In the genomic region with DNA sequence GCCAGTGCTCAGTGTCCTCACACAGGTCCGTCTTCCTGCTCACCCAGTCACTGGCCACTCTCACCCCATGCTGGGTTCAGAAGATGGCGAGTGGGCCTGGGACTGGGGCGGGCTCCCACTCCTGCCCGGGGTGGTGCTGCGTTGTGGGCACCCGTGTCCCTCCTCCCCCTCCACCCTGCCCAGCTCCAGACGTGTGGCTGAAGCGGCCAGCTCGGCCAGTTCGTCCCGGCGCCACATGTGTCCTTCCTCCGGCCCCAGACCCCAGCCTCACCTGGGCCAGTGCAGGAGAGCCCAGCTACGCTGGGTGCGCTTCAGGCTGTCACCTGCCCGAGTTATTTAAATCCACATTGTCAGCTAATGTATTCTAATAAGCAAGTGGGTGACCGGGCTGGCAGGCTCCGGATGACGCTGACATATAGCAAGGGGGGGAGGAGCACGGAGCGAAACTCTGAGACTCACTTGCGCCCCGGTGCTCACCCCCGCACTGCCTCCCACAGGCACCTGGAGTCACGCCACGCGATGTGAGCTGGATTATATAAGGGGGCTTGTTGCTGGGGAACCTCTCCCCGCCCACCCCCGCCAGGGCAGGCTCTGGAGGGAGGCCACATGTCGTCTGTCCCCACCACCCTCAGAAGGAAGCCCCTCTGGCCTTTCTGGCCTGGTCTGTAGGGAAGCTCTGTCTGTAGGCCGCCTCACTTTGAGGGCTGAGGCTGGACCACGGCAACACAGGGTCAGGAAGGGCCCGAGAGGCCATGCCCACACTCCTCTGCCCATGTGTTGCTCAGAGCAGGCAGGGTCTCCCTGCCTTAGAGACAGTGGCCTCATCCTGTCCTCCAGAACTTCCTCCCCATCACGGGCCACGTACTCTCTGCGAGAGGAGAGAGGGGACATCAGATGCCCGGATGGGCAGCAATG, we compare ENCODE assay signal across 15 cellular contexts. TPM values are rescaled to one million over a fixed set of nuclear protein-coding genes. Genes with fewer than 3 reads are reported as not detected.
DNase-seq lines count a peak whose midpoint lies in the region; ATAC-seq, FAIRE-seq and TF ChIP-seq lines count a peak whose summit lies in the region.
"Had no signal": no experiment of that assay in that cellular context is flagged by ENCODE, and none has a peak within 500 bp of the region (broad histone marks: within the 10 kb centered on the region; RNA-seq: fewer than 3 reads in every experiment).

No MANE protein-coding gene starts in this region.

- H3K4me2 ChIP-seq in PC-9 = no peak overlapping the region

- H3F3A ChIP-seq in PC-9 (ENCODE audit: insufficient read depth, low read depth) = no peaks in the 10 kb centered on the region

- H3K36me3 Mint-ChIP-seq in activated CD4-positive, alpha-beta T cell treated with anti-CD3 and anti-CD28 coated beads for 36 hours (ENCODE audit: low read depth) = peaks cover 2% of the 10 kb centered on the region
- peaks cover 15% of the 10 kb centered on the region for H3K36me3 Mint-ChIP-seq in endothelial cell (ENCODE audit: low read depth, unreplicated experiment)

- TF ChIP-seq POLR2A in GM12891 (IDR thresholded peaks at IDR 0.05; ENCODE audit: low read depth, low read length) (no peak), sigmoid colon (IDR thresholded peaks at IDR 0.05) (no peak)

- no peaks in the 10 kb centered on the region for H3K79me2 ChIP-seq in PC-9 (ENCODE audit: low read depth)

- H3K9me3 ChIP-seq in sigmoid colon = no peaks in the 10 kb centered on the region
- no peaks in the 10 kb centered on the region for H3K9me3 ChIP-seq in PC-9 (ENCODE audit: insufficient read depth, low read depth)
- H3K9me3 ChIP-seq: right atrium auricular region had no signal

- CTCF ChIA-PET in activated CD4-positive, alpha-beta T cell treated with anti-CD3 and anti-CD28 coated beads for 36 hours (lab: Charles Lee) = no interaction called here
- CTCF ChIA-PET in RWPE1 (lab: Yijun Ruan, JAX) (interaction anchor here (0.6 kb wide), 1 partner anchor 229 kb away, joined by 3 read pairs; no protein-coding TSS in a partner anchor), PC-9 (lab: Charles Lee) (no interaction called here)

- ATAC-seq in activated CD4-positive, alpha-beta T cell treated with anti-CD3 and anti-CD28 coated beads for 36 hours = no peak

- H3K27ac ChIP-seq in sigmoid colon (peak overlapping the region in 2 of 4 donors; percentile 67 to 72), RWPE1 (no peak overlapping the region), PC-9 (no peak overlapping the region)
- H3K27ac ChIP-seq: right atrium auricular region had no signal

- H3K27ac Mint-ChIP-seq in activated CD4-positive, alpha-beta T cell treated with anti-CD3 and anti-CD28 coated beads for 36 hours = no peak overlapping the region
- no peak overlapping the region for H3K27ac Mint-ChIP-seq in endothelial cell (ENCODE audit: unreplicated experiment)
- H3K27ac Mint-ChIP-seq: activated T-cell treated with anti-CD3 and anti-CD28 coated beads, Interleukin-2, amount 50 U/mL, for 72 hours had no signal

- no peak for TF ChIP-seq EP300 in sigmoid colon (IDR thresholded peaks at IDR 0.05)

- H3K4me1 ChIP-seq in sigmoid colon = peaks cover 0 to 47% (median 37%) of the 10 kb centered on the region in 4 donors
- H3K4me1 ChIP-seq in PC-9 (replicated peaks; ENCODE audit: insufficient read depth) = no peaks in the 10 kb centered on the region

- peak; percentile 29 to 43 for DNase-seq in activated CD4-positive, alpha-beta T cell treated with anti-CD3 and anti-CD28 coated beads, Interleukin-2, amount 50 U/mL, for 4 hours
- no peak for DNase-seq in activated CD4-positive, alpha-beta T cell treated with anti-CD3 and anti-CD28 coated beads for 36 hours
- peak; percentile 1 for DNase-seq in GM12891 (ENCODE audit: insufficient read length, low spot score)
- peak; percentile 37 for DNase-seq in epithelial cell of esophagus (ENCODE audit: low read depth)
- peak; percentile 70 for DNase-seq in sigmoid colon
- DNase-seq in RWPE1 (ENCODE audit: low spot score) = no peak
- DNase-seq in endothelial cell (ENCODE audit: low spot score) = no peak
- DNase-seq in PC-9 = no peak
- DNase-seq: activated T-cell treated with anti-CD3 and anti-CD28 coated beads, Interleukin-2, amount 50 U/mL, for 72 hours; DMS 273 treated with DMSO at 0.1 percent for 48 hours; NCI-H1048; NCI-H524 treated with DMSO at 0.1 percent for 48 hours had no signal

- H3K9me3 Mint-ChIP-seq in activated CD4-positive, alpha-beta T cell treated with anti-CD3 and anti-CD28 coated beads for 36 hours (ENCODE audit: low read depth) = peaks cover 6% of the 10 kb centered on the region
- H3K9me3 Mint-ChIP-seq in endothelial cell (ENCODE audit: unreplicated experiment) = no peaks in the 10 kb centered on the region

- BruUV-seq in PC-9 (replicated peaks; lab: Mats Ljungman, UMichigan) = no TSS peak

- H3K36me3 ChIP-seq in sigmoid colon (peaks cover 0 to 11% (median 0%) of the 10 kb centered on the region in 4 donors), PC-9 (ENCODE audit: low read depth) (no peaks in the 10 kb centered on the region)
- H3K36me3 ChIP-seq: right atrium auricular region had no signal

- H3K27me3 Mint-ChIP-seq in activated CD4-positive, alpha-beta T cell treated with anti-CD3 and anti-CD28 coated beads for 36 hours = peaks cover 11% of the 10 kb centered on the region
- peaks cover 4% of the 10 kb centered on the region for H3K27me3 Mint-ChIP-seq in endothelial cell (ENCODE audit: unreplicated experiment)

- POLR2A ChIA-PET in activated CD4-positive, alpha-beta T cell treated with anti-CD3 and anti-CD28 coated beads for 36 hours (lab: Charles Lee) = no interaction called here
- POLR2A ChIA-PET in RWPE1 (lab: Yijun Ruan, JAX; ENCODE audit: low non-redundant PET) = interaction anchor here (0.6 kb wide), 1 partner anchor 236 kb away, joined by 3 read pairs; no protein-coding TSS in a partner anchor
- POLR2A ChIA-PET in PC-9 (lab: Charles Lee; ENCODE audit: unreplicated experiment) = no interaction called here

- TF ChIP-seq CTCF in epithelial cell of esophagus (IDR thresholded peaks at IDR 0.05; ENCODE audit: insufficient read depth, low read depth, low read length, missing control alignments) (no peak), sigmoid colon (IDR thresholded peaks at IDR 0.05) (peak in 1 of 4 experiments; percentile 9), RWPE1 (conservative IDR thresholded peaks at IDR 0.05; ENCODE audit: low read depth) (no peak), endothelial cell (IDR thresholded peaks at IDR 0.05; ENCODE audit: unreplicated experiment) (no peak), PC-9 (conservative IDR thresholded peaks at IDR 0.05) (no peak)

- no peak overlapping the region for H3K4me3 Mint-ChIP-seq in activated CD4-positive, alpha-beta T cell treated with anti-CD3 and anti-CD28 coated beads for 36 hours
- H3K4me3 Mint-ChIP-seq in endothelial cell (ENCODE audit: unreplicated experiment) = no peak overlapping the region
- H3K4me3 Mint-ChIP-seq: activated T-cell treated with anti-CD3 and anti-CD28 coated beads, Interleukin-2, amount 50 U/mL, for 72 hours had no signal

- peaks cover 0 to 9% (median 0%) of the 10 kb centered on the region in 3 donors for H3K27me3 ChIP-seq in sigmoid colon
- no peaks in the 10 kb centered on the region for H3K27me3 ChIP-seq in PC-9 (ENCODE audit: insufficient read depth, low read depth)

- intact Hi-C loops in activated CD4-positive, alpha-beta T cell treated with anti-CD3 and anti-CD28 coated beads for 36 hours (cut with DNase I, micrococcal nuclease) = loop anchor here in 1 of 2 experiments (10.0 kb wide), 1 partner anchor 217 kb away; no protein-coding TSS in a partner anchor
- intact Hi-C loops in sigmoid colon (cut with DNase I) (loop anchor here (2.0 kb wide), 1 partner anchor 69 kb away; no protein-coding TSS in a partner anchor), PC-9 (cut with micrococcal nuclease; ENCODE audit: unreplicated experiment) (no loop called here)

- H3K4me1 Mint-ChIP-seq in activated CD4-positive, alpha-beta T cell treated with anti-CD3 and anti-CD28 coated beads for 36 hours = peaks cover 5% of the 10 kb centered on the region
- H3K4me1 Mint-ChIP-seq in endothelial cell (ENCODE audit: unreplicated experiment) = peaks cover 20% of the 10 kb centered on the region

- no peaks in the 10 kb centered on the region for H4K20me1 ChIP-seq in PC-9 (ENCODE audit: insufficient read depth)

- 42 to 57% methylated on average over 37 of the region's 37 CpGs for WGBS in sigmoid colon, 2 donors

- H3K4me3 ChIP-seq in epithelial cell of esophagus (ENCODE audit: low read length) (no peak overlapping the region), sigmoid colon (peak overlapping the region in 1 of 4 donors; percentile 11), PC-9 (no peak overlapping the region)
- H3K4me3 ChIP-seq: right atrium auricular region had no signal

- H3K9me2 ChIP-seq in PC-9 (ENCODE audit: insufficient read depth) = no peaks in the 10 kb centered on the region

- no peak overlapping the region for H2AFZ ChIP-seq in PC-9

- FAIRE-seq in GM12891 (lab: Jason Lieb, UNC) = no peak
- FAIRE-seq: astrocyte, HTR-8/SVneo had no signal

TF ChIP-seq in GM12891, 5 proteins besides CTCF, POLR2A, EP300 and RAD21:
- TF ChIP-seq POLR2AphosphoS5 (IDR thresholded peaks at IDR 0.05; ENCODE audit: low read depth, low read length) (no peak), PAX5 (IDR thresholded peaks at IDR 0.05; ENCODE audit: insufficient read depth, low read length, severe bottlenecking) (no peak)

RNA-seq across cellular contexts. Expression of a gene that starts 7.1 kb away (rescaled TPM):
- 1 to 10 TPM; 4.6 to 5.0 TPM for total RNA-seq in activated CD4-positive, alpha-beta T cell treated with anti-CD3 and anti-CD28 coated beads for 36 hours
- 2.2 TPM for polyA plus RNA-seq in GM12891 (2012; ENCODE audit: low read depth, missing spikeins)
- total RNA-seq in sigmoid colon = 10 to 100 TPM; 32.6 to 52.3 (median 50.9) TPM
- 10 to 100 TPM in 2 of 3 donors, 1 to 10 TPM in 1; 6.5 to 17.2 (median 14.4) TPM for polyA plus RNA-seq in sigmoid colon
- total RNA-seq in endothelial cell (ENCODE audit: unreplicated experiment) = 67.8 TPM
- total RNA-seq in PC-9 (2021) = 109 and 125 TPM in 2 replicates

RNA-seq across cellular contexts. Expression of a gene that starts 36.2 kb away (rescaled TPM):
- total RNA-seq in activated CD4-positive, alpha-beta T cell treated with anti-CD3 and anti-CD28 coated beads for 36 hours = 10 to 100 TPM; 15.9 to 19.4 TPM
- polyA plus RNA-seq in GM12891 (2012; ENCODE audit: low read depth, missing spikeins) = 11.2 TPM
- total RNA-seq in sigmoid colon = 10 to 100 TPM; 15.7 to 28.2 (median 22.2) TPM
- polyA plus RNA-seq in sigmoid colon = 10 to 100 TPM; 36.3 to 40.4 (median 37.2) TPM
- total RNA-seq in endothelial cell (ENCODE audit: unreplicated experiment) = 34.3 TPM
- total RNA-seq in PC-9 (2021) = 17.4 and 18.1 TPM in 2 replicates

Comparison
In these comparisons a context has a peak if more than half of its experiments do, and no peak if none do; other contexts are left out.
1. DNase-seq: peak in activated CD4-positive, alpha-beta T cell treated with anti-CD3 and anti-CD28 coated beads, Interleukin-2, amount 50 U/mL, for 4 hours (2 of 2), GM12891 (single experiment), epithelial cell of esophagus (single experiment) and sigmoid colon (single experiment); none in activated CD4-positive, alpha-beta T cell treated with anti-CD3 and anti-CD28 coated beads for 36 hours (single experiment), RWPE1 (single experiment), endothelial cell (single experiment) and PC-9 (0 of 2).
2. RNA of a gene that starts 7.1 kb away (total RNA-seq): 109 to 125 TPM in PC-9, 67.8 TPM in endothelial cell (single experiment) and 32.6 to 52.3 TPM in sigmoid colon; 4.6 to 5.0 TPM in activated CD4-positive, alpha-beta T cell treated with anti-CD3 and anti-CD28 coated beads for 36 hours; every median in the first group is over 4 times any median in the second.